Comparison of ENCODE assay signal across 8 cellular contexts in the genomic region with DNA sequence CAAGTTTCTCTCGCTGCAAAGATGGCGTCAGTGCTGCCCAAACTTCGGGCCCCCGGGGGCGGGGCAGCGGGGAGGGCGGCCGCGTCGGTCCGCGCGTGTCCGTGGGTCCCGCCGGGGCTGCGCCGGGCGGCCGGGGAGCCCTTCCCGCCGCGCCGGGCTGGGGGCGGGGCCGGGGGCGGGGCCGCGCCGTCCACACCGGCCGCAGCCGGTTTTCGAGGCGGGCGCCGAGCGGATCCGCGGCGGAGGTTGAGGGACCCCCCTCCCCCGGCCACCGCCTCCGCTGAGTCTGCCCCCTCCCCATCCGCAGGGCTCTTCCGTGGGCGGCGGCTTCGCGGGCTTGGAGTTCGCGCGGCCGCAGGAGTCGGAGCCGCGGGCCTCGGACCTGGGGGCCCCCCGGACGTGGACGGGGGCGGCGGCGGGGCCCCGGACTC. TPM values are rescaled to one million over a fixed set of nuclear protein-coding genes. Genes with fewer than 3 reads are reported as not detected.
DNase-seq lines count a peak whose midpoint lies in the region; ATAC-seq, FAIRE-seq and TF ChIP-seq lines count a peak whose summit lies in the region.

No MANE protein-coding gene starts in this region.

- intact Hi-C loops in Calu3 (cut with micrococcal nuclease; ENCODE audit: unreplicated experiment): no loop called here

- peak overlapping the region; percentile 63 for H3K4me3 ChIP-seq in HFF-Myc (replicated peaks; ENCODE audit: low read depth, low read length)
- peak overlapping the region; percentile 76; the same call in 1 of the 2 replicates for H3K4me3 ChIP-seq in iPS-20b (ENCODE audit: low read length)

- H3K9ac ChIP-seq in iPS-20b (ENCODE audit: low read depth, low read length): peak overlapping the region; percentile 76; the same call in 1 of the 2 replicates

- no TSS peak for BruUV-seq in Calu3 (replicated peaks; lab: Mats Ljungman, UMichigan)

- no peaks in the 10 kb centered on the region for H3K4me1 ChIP-seq in iPS-20b (ENCODE audit: insufficient read depth, low read length)

- no peak overlapping the region for H3K27ac ChIP-seq in iPS-20b (ENCODE audit: low read length)

- no peaks in the 10 kb centered on the region for H3K9me3 ChIP-seq in iPS-20b (ENCODE audit: insufficient read depth, low read depth, low read length)

- no peak for FAIRE-seq in D721Med (lab: Jason Lieb, UNC)

- no peaks in the 10 kb centered on the region; the same call in 1 of the 2 replicates for H3K27me3 ChIP-seq in iPS-20b (ENCODE audit: insufficient read depth, low read length)

- in situ Hi-C loops in T47D (cut with HindIII; ENCODE audit: low pct_unique_long_range_greater_than_20kb, low sequenced_read_pairs): no loop called here

- ATAC-seq in HG02571 (IDR thresholded peaks at IDR 0.05; ENCODE audit: unreplicated experiment): no peak

- no peaks in the 10 kb centered on the region for H3K27me3 Mint-ChIP-seq in Calu3 (ENCODE audit: unreplicated experiment)

- no peak for TF ChIP-seq CTCF in Calu3 (IDR thresholded peaks at IDR 0.05; ENCODE audit: unreplicated experiment)
- no peak for TF ChIP-seq CTCF in HFF-Myc (IDR thresholded peaks at IDR 0.05; ENCODE audit: low read depth, low read length, missing control alignments)
- no peak for TF ChIP-seq CTCF in D721Med (IDR thresholded peaks at IDR 0.05; ENCODE audit: insufficient read depth, missing control alignments)

- peaks cover 70% of the 10 kb centered on the region for H3K36me3 Mint-ChIP-seq in Calu3 (ENCODE audit: insufficient read depth, unreplicated experiment)

- peaks cover 23% of the 10 kb centered on the region for H3K36me3 ChIP-seq in iPS-20b (ENCODE audit: insufficient read depth, low read depth, low read length)

- H3K27ac Mint-ChIP-seq in Calu3 (ENCODE audit: unreplicated experiment): no peak overlapping the region

- DNase-seq in Calu3: peak; percentile 67
- DNase-seq in HFF-Myc (ENCODE audit: extremely low read depth, low read depth): no peak
- peak; percentile 34 for DNase-seq in RPMI8226
- peak; percentile 75 to 81 for DNase-seq in T47D (ENCODE audit: low read depth in 1 of 2, low spot score in 1 of 2)
- DNase-seq in stimulated activated CD4-positive, alpha-beta T cell treated with anti-CD3 and anti-CD28 coated beads, Interleukin-2, amount 100 ng/mL, for 24 hours: peak; percentile 48 to 51
- DNase-seq in D721Med (ENCODE audit: insufficient read length, low spot score): no peak

- no peaks in the 10 kb centered on the region for H3K9me3 Mint-ChIP-seq in Calu3 (ENCODE audit: low read depth, unreplicated experiment)

- no peaks in the 10 kb centered on the region for H3K4me1 Mint-ChIP-seq in Calu3 (ENCODE audit: low read depth, unreplicated experiment)

- CTCF ChIA-PET in Calu3 (lab: Charles Lee): interaction anchor here (1.3 to 1.6 kb wide), 6 partner anchors 33 to 240 kb away, joined by 4 to 12 read pairs (median 5); partner anchors contain the start of genes ARFRP1, SAMD10, TPD52L2 and ZGPAT

- peak overlapping the region; percentile 72 for H3K4me3 Mint-ChIP-seq in Calu3 (ENCODE audit: low read depth, unreplicated experiment)

RNA-seq across cellular contexts. Expression of gene SLC2A4RG, which starts 0.5 kb away (rescaled TPM):
- total RNA-seq in Calu3 (2022): 163 and 169 TPM in 2 replicates

RNA-seq across cellular contexts. Expression of gene LIME1, which starts 3.6 kb away (rescaled TPM):
- total RNA-seq in Calu3 (2022): 25.8 and 27.1 TPM in 2 replicates

RNA-seq across cellular contexts. Expression of gene ZGPAT, which starts 32.2 kb away (rescaled TPM):
- 47.0 and 48.4 TPM in 2 replicates for total RNA-seq in Calu3 (2022)

RNA-seq across cellular contexts. Expression of gene ARFRP1, which starts 32.3 kb away (rescaled TPM):
- 74.0 and 85.1 TPM in 2 replicates for total RNA-seq in Calu3 (2022)

RNA-seq across cellular contexts. Expression of gene TNFRSF6B, which starts 43.6 kb away (rescaled TPM):
- not detected in 2 replicates for total RNA-seq in Calu3 (2022)

Comparison
In these comparisons a context has a peak if more than half of its experiments do, and no peak if none do; other contexts are left out.
1. DNase-seq: peak in Calu3 (single experiment), RPMI8226 (single experiment), T47D (2 of 2) and stimulated activated CD4-positive, alpha-beta T cell treated with anti-CD3 and anti-CD28 coated beads, Interleukin-2, amount 100 ng/mL, for 24 hours (2 of 2); none in HFF-Myc (single experiment) and D721Med (single experiment).